8 cellular contexts compared by ENCODE assay signal in the genomic region with DNA sequence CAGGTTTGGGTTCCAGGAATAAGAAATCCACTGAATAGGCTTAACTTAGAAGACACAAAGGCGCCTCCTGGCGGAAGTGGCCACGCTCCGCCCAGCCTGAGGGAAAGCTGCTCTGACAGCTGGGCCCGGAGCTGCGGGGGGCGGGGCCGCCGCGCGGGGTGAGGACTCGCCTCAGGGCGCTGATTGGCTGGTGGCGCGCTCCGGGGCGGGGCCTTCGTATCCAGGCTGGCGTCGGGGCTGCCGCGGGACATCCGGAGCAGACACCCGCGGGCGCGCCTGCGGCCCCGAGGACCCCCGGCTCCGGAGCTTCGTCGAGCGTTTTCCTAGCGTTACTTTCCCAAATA. TPM values are rescaled to one million over a fixed set of nuclear protein-coding genes. Genes with fewer than 3 reads are reported as not detected.
DNase-seq lines count a peak whose midpoint lies in the region; ATAC-seq and TF ChIP-seq lines count a peak whose summit lies in the region.
"Not testable (repeated sequence)": the region's sequence is repeated elsewhere in the genome, so short reads cannot be mapped to it uniquely, and the experiment has no call there.

No MANE protein-coding gene starts in this region.

- not testable (repeated sequence) for H3K4me1 ChIP-seq in esophagus squamous epithelium, stomach

- H3K27me3 Mint-ChIP-seq in activated T-cell treated with anti-CD3 and anti-CD28 coated beads, Interleukin-2, amount 50 U/mL, for 72 hours (ENCODE audit: low read depth); naive B cell: not testable (repeated sequence)

- H3K27me3 ChIP-seq in esophagus squamous epithelium, stomach: not testable (repeated sequence)

- H3K4me3 Mint-ChIP-seq in activated T-cell treated with anti-CD3 and anti-CD28 coated beads, Interleukin-2, amount 50 U/mL, for 72 hours, result peak overlapping the region; percentile 81 to 88
- H3K4me3 Mint-ChIP-seq in naive B cell, result peak overlapping the region in 7 of 8 donors; percentile 30 to 96 (median 71)

- intact Hi-C loops in esophagus squamous epithelium (cut with DNase I); stomach (cut with DNase I; ENCODE audit: low total_unique reads): not testable (repeated sequence)

- not testable (repeated sequence) for H3K4me1 Mint-ChIP-seq in activated T-cell treated with anti-CD3 and anti-CD28 coated beads, Interleukin-2, amount 50 U/mL, for 72 hours (ENCODE audit: low read depth)
- peaks cover 3 to 18% (median 11%) of the 10 kb centered on the region in 3 donors for H3K4me1 Mint-ChIP-seq in naive B cell

- H3K36me3 ChIP-seq in KOPT-K1 (ENCODE audit: insufficient read depth, low read length); esophagus squamous epithelium: not testable (repeated sequence)
- peaks cover 0 to 11% (median 4%) of the 10 kb centered on the region in 4 donors for H3K36me3 ChIP-seq in stomach

- not testable (repeated sequence) for TF ChIP-seq POLR2A in esophagus squamous epithelium (IDR thresholded peaks at IDR 0.05); stomach (IDR thresholded peaks at IDR 0.05)

- H3K4me3 ChIP-seq in esophagus squamous epithelium, result peak overlapping the region in 3 of 4 donors; percentile 48 to 71 (median 56)
- H3K4me3 ChIP-seq in stomach, result peak overlapping the region; percentile 21 to 56 (median 44)

- not testable (repeated sequence) for H3K9me3 ChIP-seq in KOPT-K1 (ENCODE audit: insufficient read depth, low read length, poor library complexity, severe bottlenecking); esophagus squamous epithelium; stomach

- not testable (repeated sequence) for DNase-seq in activated T-cell treated with anti-CD3 and anti-CD28 coated beads, Interleukin-2, amount 50 U/mL, for 72 hours; esophagus squamous epithelium (lab: John Stamatoyannopoulos, UW); naive B cell; stomach

- not testable (repeated sequence) for TF ChIP-seq CTCF in esophagus squamous epithelium (IDR thresholded peaks at IDR 0.05); stomach (IDR thresholded peaks at IDR 0.05)

- peak overlapping the region; percentile 77 for H3K27ac ChIP-seq in KOPT-K1 (ENCODE audit: low read depth, low read length, poor library complexity, severe bottlenecking)
- H3K27ac ChIP-seq in esophagus squamous epithelium, result peak overlapping the region in 3 of 4 donors; percentile 88 to 93 (median 93)
- peak overlapping the region in 4 of 5 donors; percentile 87 to 97 (median 94) for H3K27ac ChIP-seq in stomach

- H3K27ac Mint-ChIP-seq in activated T-cell treated with anti-CD3 and anti-CD28 coated beads, Interleukin-2, amount 50 U/mL, for 72 hours, result not testable (repeated sequence)
- H3K27ac Mint-ChIP-seq in naive B cell, result peak overlapping the region in 2 of 6 donors; percentile 84 to 99

- TF ChIP-seq EP300 in stomach (IDR thresholded peaks at IDR 0.05), result not testable (repeated sequence)

- not testable (repeated sequence) for H3K9me3 Mint-ChIP-seq in activated T-cell treated with anti-CD3 and anti-CD28 coated beads, Interleukin-2, amount 50 U/mL, for 72 hours; naive B cell

- WGBS in esophagus squamous epithelium, 2 donors, result no CpG with 5 or more reads among the region's 35 CpGs
- no CpG with 5 or more reads among the region's 35 CpGs for WGBS in stomach, 5 donors

- not testable (repeated sequence) for H3K36me3 Mint-ChIP-seq in activated T-cell treated with anti-CD3 and anti-CD28 coated beads, Interleukin-2, amount 50 U/mL, for 72 hours (ENCODE audit: insufficient read depth in 2 of 2); naive B cell

- ATAC-seq in GM18502 (IDR thresholded peaks at IDR 0.05; ENCODE audit: poor library complexity, unreplicated experiment), result peak; percentile 85
- ATAC-seq in GM21390 (IDR thresholded peaks at IDR 0.05; ENCODE audit: unreplicated experiment), result peak; percentile 83
- peak; percentile 83 for ATAC-seq in HG02973 (IDR thresholded peaks at IDR 0.05; ENCODE audit: unreplicated experiment)
- ATAC-seq in activated T-cell treated with anti-CD3 and anti-CD28 coated beads, Interleukin-2, amount 50 U/mL, for 72 hours (replicated peaks in 1 of 2), result peak; percentile 86
- peak; percentile 75 to 81 for ATAC-seq in naive B cell (ENCODE audit: low read depth in 2 of 2)

RNA-seq across cellular contexts. Expression of a gene that starts 22.4 kb away (rescaled TPM):
- total RNA-seq in activated T-cell treated with anti-CD3 and anti-CD28 coated beads, Interleukin-2, amount 50 U/mL, for 72 hours, result 10 to 100 TPM; 40.3 to 72.5 TPM
- total RNA-seq in esophagus squamous epithelium (10 to 100 TPM; 12.7 to 32.2 (median 22.4) TPM), stomach (100 to 1,000 TPM in 3 of 5 donors, 10 to 100 TPM in 2; 46.1 to 233 (median 126) TPM)
- polyA plus RNA-seq in naive B cell (ENCODE audit: low read depth in 6 of 6) (10 to 100 TPM; 11.9 to 24.1 (median 14.0) TPM), stomach (10 to 100 TPM; 27.3 to 68.7 (median 31.6) TPM)

RNA-seq across cellular contexts. Expression of a gene that starts 31.7 kb away (rescaled TPM):
- total RNA-seq in activated T-cell treated with anti-CD3 and anti-CD28 coated beads, Interleukin-2, amount 50 U/mL, for 72 hours, result 10 to 100 TPM; 54.0 to 54.5 TPM
- 10 to 100 TPM; 36.1 to 57.6 (median 39.5) TPM for total RNA-seq in esophagus squamous epithelium
- 10 to 100 TPM; 38.4 to 56.6 (median 44.5) TPM for polyA plus RNA-seq in naive B cell (ENCODE audit: low read depth in 6 of 6)
- 100 to 1,000 TPM in 3 of 5 donors, 10 to 100 TPM in 2; 69.9 to 202 (median 102) TPM for total RNA-seq in stomach
- polyA plus RNA-seq in stomach, result 10 to 100 TPM; 38.6 to 63.2 (median 45.9) TPM

RNA-seq across cellular contexts. Expression of a gene that starts 53.9 kb away (rescaled TPM):
- 10 to 100 TPM; 42.0 to 43.1 TPM for total RNA-seq in activated T-cell treated with anti-CD3 and anti-CD28 coated beads, Interleukin-2, amount 50 U/mL, for 72 hours
- total RNA-seq in esophagus squamous epithelium, result 10 to 100 TPM; 13.2 to 34.3 (median 25.7) TPM
- 10 to 100 TPM; 22.5 to 42.1 (median 33.4) TPM for polyA plus RNA-seq in naive B cell (ENCODE audit: low read depth in 6 of 6)
- total RNA-seq in stomach, result 100 to 1,000 TPM in 1 of 5 donors, 10 to 100 TPM in 4; 16.9 to 105 (median 64.5) TPM
- 10 to 100 TPM; 11.2 to 16.7 (median 11.3) TPM for polyA plus RNA-seq in stomach
